Comparison of ENCODE assay signal across 13 cellular contexts in genomic region chr6:148874698-148875293, GRCh38.
DNase-seq lines count a peak whose midpoint lies in the region; ATAC-seq and TF ChIP-seq lines count a peak whose summit lies in the region.
"Had no signal": no experiment of that assay in that cellular context is flagged by ENCODE, and none has a peak within 500 bp of the region (broad histone marks: within the 10 kb centered on the region; RNA-seq: fewer than 3 reads in every experiment).

No MANE protein-coding gene starts in this region.

- H3K9me3 ChIP-seq in left lung = no peaks in the 10 kb centered on the region
- H3K9me3 ChIP-seq: spleen had no signal

- ATAC-seq in left lung (no peak), GM19452 (IDR thresholded peaks at IDR 0.05; ENCODE audit: unreplicated experiment) (no peak)
- ATAC-seq: left lobe of liver had no signal

- no peak overlapping the region for H3K4me3 ChIP-seq in left lung
- H3K4me3 ChIP-seq: spleen had no signal

- H3K27ac ChIP-seq in left lung = no peak overlapping the region
- H3K27ac ChIP-seq: spleen had no signal

- H3K36me3 ChIP-seq in left lung = no peaks in the 10 kb centered on the region
- H3K36me3 ChIP-seq: spleen had no signal

- TF ChIP-seq CTCF in left lung (IDR thresholded peaks at IDR 0.05) = no peak

- intact Hi-C loops in left lung (cut with DNase I) = no loop called here

- H3K4me1 ChIP-seq in left lung = no peaks in the 10 kb centered on the region

- DNase-seq in COLO829 (ENCODE audit: low spot score) (peak; percentile 36), NCI-H2081 (lab: John Stamatoyannopoulos, UW) (peak; percentile 66 to 90), astrocyte of the hippocampus (ENCODE audit: low read depth, low spot score) (peak; percentile 89), iris pigment epithelial cell (ENCODE audit: low read depth) (peak; percentile 15), AML-193 (lab: John Stamatoyannopoulos, UW) (no peak), left lung (no peak), occipital lobe (lab: John Stamatoyannopoulos, UW) (no peak)
- DNase-seq: activated CD4-positive, alpha-beta T cell treated with anti-CD3 and anti-CD28 coated beads, Interleukin-2, amount 50 U/mL, for 48 hours; activated naive CD8-positive, alpha-beta T cell treated with anti-CD3 and anti-CD28 coated beads, Interleukin-2, amount 10 ng/mL, durations not matched to agents 7 days and 5 days; HCEC 1CT; spleen had no signal

- H3K27me3 ChIP-seq in left lung = no peaks in the 10 kb centered on the region
- H3K27me3 ChIP-seq: spleen had no signal

Comparison
In these comparisons a context has a peak if more than half of its experiments do, and no peak if none do; other contexts are left out.
1. DNase-seq: peak in COLO829 (single experiment), NCI-H2081 (2 of 2), astrocyte of the hippocampus (single experiment) and iris pigment epithelial cell (single experiment); none in AML-193 (0 of 2), left lung (0 of 2) and occipital lobe (single experiment).